Comparison of ENCODE assay signal across 8 cellular contexts in genomic region chr14:72925815-72926291, GRCh38. TPM values are rescaled to one million over a fixed set of nuclear protein-coding genes. Genes with fewer than 3 reads are reported as not detected.
DNase-seq lines count a peak whose midpoint lies in the region; ATAC-seq, FAIRE-seq and TF ChIP-seq lines count a peak whose summit lies in the region.

No MANE protein-coding gene starts in this region.

- no peak overlapping the region for H3K27ac ChIP-seq in cardiac muscle cell

- no peaks in the 10 kb centered on the region for H3K36me3 ChIP-seq in cardiac muscle cell

- intact Hi-C loops in cardiac septum (cut with DNase I), result no loop called here

- no peaks in the 10 kb centered on the region for H3K27me3 ChIP-seq in cardiac muscle cell

- no peaks in the 10 kb centered on the region for H3K36me3 Mint-ChIP-seq in naive B cell

- H3K27me3 Mint-ChIP-seq in naive B cell, result peaks cover 0 to 15% (median 14%) of the 10 kb centered on the region in 3 donors

- H3K27ac Mint-ChIP-seq in naive B cell, result peak overlapping the region; percentile 96 to 100 (median 98)

- no peaks in the 10 kb centered on the region for H3K9me3 ChIP-seq in cardiac muscle cell (ENCODE audit: low read depth)

- ATAC-seq in HG03565 (IDR thresholded peaks at IDR 0.05; ENCODE audit: unreplicated experiment) (peak; percentile 10), naive B cell (ENCODE audit: low read depth in 2 of 2) (peak in 1 of 2 donors; percentile 3)

- DNase-seq in cardiac muscle cell (ENCODE audit: low read depth in 1 of 2, low spot score in 1 of 2) (no peak), cardiac septum (ENCODE audit: low spot score) (no peak), choroid plexus epithelial cell (ENCODE audit: low read depth) (no peak), naive B cell (no peak), NCI-H1417 (lab: John Stamatoyannopoulos, UW) (no peak), GM19239 (ENCODE audit: insufficient read length, low spot score) (no peak), RKO (ENCODE audit: low spot score) (no peak)

- TF ChIP-seq CTCF in cardiac muscle cell (IDR thresholded peaks at IDR 0.05; ENCODE audit: low read depth, low read length), result no peak
- no peak for TF ChIP-seq CTCF in choroid plexus epithelial cell (conservative IDR thresholded peaks at IDR 0.05; ENCODE audit: low read depth, low read length)

- peak overlapping the region; percentile 62 for H3K4me3 ChIP-seq in cardiac muscle cell
- peak overlapping the region; percentile 97 for H3K4me3 ChIP-seq in choroid plexus epithelial cell (ENCODE audit: low read depth, low read length)

- H3K9me3 Mint-ChIP-seq in naive B cell, result no peaks in the 10 kb centered on the region

- peaks cover 3% of the 10 kb centered on the region for H3K4me1 ChIP-seq in cardiac muscle cell (ENCODE audit: low read depth)

- peaks cover 11 to 31% (median 12%) of the 10 kb centered on the region in 3 donors for H3K4me1 Mint-ChIP-seq in naive B cell

- H3K4me3 Mint-ChIP-seq in naive B cell, result peak overlapping the region; percentile 89 to 99 (median 96)

- no peak for FAIRE-seq in GM19239 (lab: Jason Lieb, UNC)

RNA-seq across cellular contexts. Expression of gene DCAF4, which starts 0.4 kb away (rescaled TPM):
- total RNA-seq in cardiac muscle cell, result 23.2 and 27.1 TPM in 2 replicates
- polyA plus RNA-seq in cardiac muscle cell, result 10.2 and 11.0 TPM in 2 replicates
- 7.9 TPM for total RNA-seq in cardiac septum
- polyA plus RNA-seq in naive B cell (ENCODE audit: low read depth in 6 of 6), result 10 to 100 TPM; 11.9 to 19.0 (median 13.3) TPM

RNA-seq across cellular contexts. Expression of gene DPF3, which starts 32.0 kb away (rescaled TPM):
- total RNA-seq in cardiac muscle cell (40.8 and 84.8 TPM in 2 replicates), cardiac septum (36.5 TPM)
- polyA plus RNA-seq in cardiac muscle cell (25.9 and 32.9 TPM in 2 replicates), naive B cell (ENCODE audit: low read depth in 6 of 6) (1 to 10 TPM; 4.2 to 9.0 (median 6.1) TPM)
